1 cellular context compared by ENCODE assay signal in genomic region chr22:36415415-36416168, GRCh38.
TF ChIP-seq lines count a peak whose summit lies in the region.

No MANE protein-coding gene starts in this region.

TF ChIP-seq in HepG2, 621 proteins besides CTCF, POLR2A, EP300 and RAD21 (continued from another document):
- TF ChIP-seq CSRNP2 (CRISPR knock-in tag; conservative IDR thresholded peaks at IDR 0.05; ENCODE audit: low read depth) (no peak), CERS6 (CRISPR knock-in tag; IDR thresholded peaks at IDR 0.05) (no peak), FOXK1 (CRISPR knock-in tag; IDR thresholded peaks at IDR 0.05; ENCODE audit: borderline replicate concordance, low read depth) (no peak), ZNF788 (CRISPR knock-in tag; IDR thresholded peaks at IDR 0.05; ENCODE audit: borderline replicate concordance) (no peak), KLF9 (CRISPR knock-in tag; IDR thresholded peaks at IDR 0.05; ENCODE audit: low read depth) (no peak), ARHGAP35 (CRISPR knock-in tag; IDR thresholded peaks at IDR 0.05; ENCODE audit: borderline replicate concordance) (no peak), CENPX (CRISPR knock-in tag; IDR thresholded peaks at IDR 0.05) (no peak), HNRNPK (IDR thresholded peaks at IDR 0.05; ENCODE audit: low read depth, low read length, poor library complexity, severe bottlenecking) (no peak), ZBTB38 (CRISPR knock-in tag; IDR thresholded peaks at IDR 0.05) (peak; percentile 22; the same call in 1 of the 2 replicates), ZSCAN12 (CRISPR knock-in tag; IDR thresholded peaks at IDR 0.05) (no peak), NR0B2 (CRISPR knock-in tag; IDR thresholded peaks at IDR 0.05) (no peak), MLLT10 (CRISPR knock-in tag; IDR thresholded peaks at IDR 0.05) (no peak), ZNF354B (CRISPR knock-in tag; IDR thresholded peaks at IDR 0.05) (0 out of 2 replicates have a peak, but pooled peaks have one; percentile 12), HMGXB4 (CRISPR knock-in tag; IDR thresholded peaks at IDR 0.05; ENCODE audit: borderline replicate concordance in 1 of 2, low read depth in 1 of 2) (no peak), ARNTL (CRISPR knock-in tag; IDR thresholded peaks at IDR 0.05) (no peak), NFYC (CRISPR knock-in tag; IDR thresholded peaks at IDR 0.05) (peak; percentile 43; the same call in 1 of the 2 replicates), ELF1 (CRISPR knock-in tag; IDR thresholded peaks at IDR 0.05) (no peak), USF2 (IDR thresholded peaks at IDR 0.05; ENCODE audit: low read depth, low read length) (0 out of 2 replicates have a peak, but pooled peaks have one; percentile 13), USF2 (CRISPR knock-in tag; IDR thresholded peaks at IDR 0.05; ENCODE audit: borderline replicate concordance) (peak; percentile 59; the same call in 1 of the 2 replicates), HMGA1 (CRISPR knock-in tag; conservative IDR thresholded peaks at IDR 0.05) (no peak), ZNF713 (CRISPR knock-in tag; IDR thresholded peaks at IDR 0.05) (no peak), ZNF383 (CRISPR knock-in tag; IDR thresholded peaks at IDR 0.05; ENCODE audit: borderline replicate concordance) (no peak), ZNF20 (CRISPR knock-in tag; IDR thresholded peaks at IDR 0.05) (no peak), KAT8 (CRISPR knock-in tag; IDR thresholded peaks at IDR 0.05) (no peak), PRPF4 (IDR thresholded peaks at IDR 0.05; ENCODE audit: low read depth, low read length, poor library complexity, severe bottlenecking) (no peak), ZNF704 (CRISPR knock-in tag; IDR thresholded peaks at IDR 0.05; ENCODE audit: borderline replicate concordance) (no peak), E2F2 (CRISPR knock-in tag; IDR thresholded peaks at IDR 0.05; ENCODE audit: borderline replicate concordance) (no peak), ZNF138 (CRISPR knock-in tag; IDR thresholded peaks at IDR 0.05; ENCODE audit: low read depth) (no peak), STAT5B (CRISPR knock-in tag; IDR thresholded peaks at IDR 0.05) (no peak), ZNF12 (CRISPR knock-in tag; IDR thresholded peaks at IDR 0.05) (no peak), ZNF678 (CRISPR knock-in tag; IDR thresholded peaks at IDR 0.05) (no peak), MAFG (CRISPR knock-in tag; IDR thresholded peaks at IDR 0.05) (no peak), ZNF431 (CRISPR knock-in tag; IDR thresholded peaks at IDR 0.05; ENCODE audit: borderline replicate concordance, low read depth) (no peak), ZNF770 (CRISPR knock-in tag; IDR thresholded peaks at IDR 0.05) (0 out of 2 replicates have a peak, but pooled peaks have one; percentile 5), NR2F6 (IDR thresholded peaks at IDR 0.05) (no peak), NR2F6 (CRISPR knock-in tag; IDR thresholded peaks at IDR 0.05) (no peak), RFX3 (CRISPR knock-in tag; IDR thresholded peaks at IDR 0.05) (no peak), CBX1 (IDR thresholded peaks at IDR 0.05; ENCODE audit: low read depth) (no peak), NFYB (CRISPR knock-in tag; IDR thresholded peaks at IDR 0.05) (peak; percentile 54; the same call in 1 of the 2 replicates), ZNF513 (CRISPR knock-in tag; conservative IDR thresholded peaks at IDR 0.05) (no peak), SALL2 (CRISPR knock-in tag; IDR thresholded peaks at IDR 0.05) (no peak), ZNF292 (CRISPR knock-in tag; IDR thresholded peaks at IDR 0.05; ENCODE audit: borderline replicate concordance, low read depth) (no peak), TP53 (CRISPR knock-in tag; conservative IDR thresholded peaks at IDR 0.05) (no peak), POGZ (CRISPR knock-in tag; IDR thresholded peaks at IDR 0.05) (no peak), MEF2D (CRISPR knock-in tag; IDR thresholded peaks at IDR 0.05) (no peak)
